8 cellular contexts compared by ENCODE assay signal in genomic region chr1:85464497-85465098, GRCh38. TPM values are rescaled to one million over a fixed set of nuclear protein-coding genes. Genes with fewer than 3 reads are reported as not detected.
DNase-seq lines count a peak whose midpoint lies in the region; ATAC-seq and TF ChIP-seq lines count a peak whose summit lies in the region.

No MANE protein-coding gene starts in this region.

- H3K4me1 ChIP-seq in PC-9 (replicated peaks; ENCODE audit: insufficient read depth) (peaks cover 41% of the 10 kb centered on the region), body of pancreas (peaks cover 49% of the 10 kb centered on the region), iPS DF 6.9 (ENCODE audit: control insufficient read depth, insufficient read depth, low read length) (peaks cover 2% of the 10 kb centered on the region; the same call in 1 of the 2 replicates)

- H3K4me2 ChIP-seq in PC-9: peak overlapping the region; percentile 94

- ATAC-seq in GM19324 (IDR thresholded peaks at IDR 0.05; ENCODE audit: low FRiP score, unreplicated experiment) (peak; percentile 72), HG03520 (IDR thresholded peaks at IDR 0.05; ENCODE audit: unreplicated experiment) (peak; percentile 53), body of pancreas (peak; percentile 66), GM18873 (IDR thresholded peaks at IDR 0.05; ENCODE audit: low FRiP score, unreplicated experiment) (no peak)

- no peaks in the 10 kb centered on the region for H3K36me3 ChIP-seq in PC-9 (ENCODE audit: low read depth)
- no peaks in the 10 kb centered on the region for H3K36me3 ChIP-seq in body of pancreas (replicated peaks in 1 of 2; ENCODE audit: insufficient read depth in 1 of 2, low read depth in 2 of 2)
- H3K36me3 ChIP-seq in iPS DF 6.9 (ENCODE audit: control insufficient read depth, insufficient read depth, low read length): no peaks in the 10 kb centered on the region

- peaks cover 3% of the 10 kb centered on the region; the same call in 1 of the 2 replicates for H3F3A ChIP-seq in PC-9 (ENCODE audit: insufficient read depth, low read depth)

- POLR2A ChIA-PET in PC-9 (lab: Charles Lee; ENCODE audit: unreplicated experiment): interaction anchor here (0.5 to 1.1 kb wide), 7 partner anchors 37 to 188 kb away, joined by 3 to 9 read pairs (median 4); partner anchors contain the start of gene BCL10

- DNase-seq in CD1c-positive myeloid dendritic cell (ENCODE audit: extremely low spot score): peak; percentile 42
- peak; percentile 48 to 61 for DNase-seq in PC-9
- DNase-seq in body of pancreas: peak; percentile 69 to 80 (median 74)
- DNase-seq in iPS DF 6.9 (ENCODE audit: low read depth, low spot score): no peak
- peak; percentile 28 for DNase-seq in renal cortical epithelial cell (ENCODE audit: low read depth)

- CTCF ChIA-PET in PC-9 (lab: Charles Lee): interaction anchor here (0.6 kb wide), 1 partner anchor 121 kb away, joined by 3 read pairs; no protein-coding TSS in a partner anchor

- H3K27ac ChIP-seq in PC-9 (peak overlapping the region; percentile 12; the same call in 1 of the 2 replicates), body of pancreas (peak overlapping the region; percentile 81 to 93 (median 89)), iPS DF 6.9 (ENCODE audit: low read length) (no peak overlapping the region)

- H4K20me1 ChIP-seq in PC-9 (ENCODE audit: insufficient read depth): no peaks in the 10 kb centered on the region

- BruUV-seq in PC-9 (replicated peaks; lab: Mats Ljungman, UMichigan): no TSS peak

- H3K79me2 ChIP-seq in PC-9 (ENCODE audit: low read depth): peaks cover 60% of the 10 kb centered on the region

- intact Hi-C loops in PC-9 (cut with micrococcal nuclease; ENCODE audit: unreplicated experiment): loop anchor here (1.0 kb wide), 2 partner anchors 116 to 120 kb away; partner anchors contain the start of gene CCN1
- intact Hi-C loops in body of pancreas (cut with DNase I): no loop called here

- TF ChIP-seq POLR2A in body of pancreas (IDR thresholded peaks at IDR 0.05): peak; percentile 59 to 65 (median 64)

- H3K27me3 ChIP-seq in PC-9 (ENCODE audit: insufficient read depth, low read depth) (no peaks in the 10 kb centered on the region), body of pancreas (no peaks in the 10 kb centered on the region), iPS DF 6.9 (ENCODE audit: control insufficient read depth, insufficient read depth, low read length) (peaks cover 3% of the 10 kb centered on the region; the same call in 1 of the 2 replicates)

- H3K4me3 ChIP-seq in PC-9 (peak overlapping the region; percentile 95), body of pancreas (peak overlapping the region; percentile 32 to 48), iPS DF 6.9 (ENCODE audit: low read length) (peak overlapping the region; percentile 85; the same call in 1 of the 2 replicates)

- TF ChIP-seq CTCF in PC-9 (conservative IDR thresholded peaks at IDR 0.05) (no peak), body of pancreas (IDR thresholded peaks at IDR 0.05) (peak in 1 of 7 experiments; percentile 4)

- peak overlapping the region; percentile 90 for H2AFZ ChIP-seq in PC-9

- H3K9me3 ChIP-seq in PC-9 (ENCODE audit: insufficient read depth, low read depth) (no peaks in the 10 kb centered on the region), body of pancreas (no peaks in the 10 kb centered on the region), iPS DF 6.9 (ENCODE audit: control insufficient read depth, insufficient read depth, low read length) (no peaks in the 10 kb centered on the region)

- no peaks in the 10 kb centered on the region for H3K9me2 ChIP-seq in PC-9 (ENCODE audit: insufficient read depth)

- 0% methylated on average over 3 to 67 of the region's 72 CpGs for WGBS in body of pancreas, 2 donors
- WGBS in iPS DF 6.9 (ENCODE audit: insufficient coverage, insufficient read length): no CpG with 5 or more reads among the region's 72 CpGs

RNA-seq across cellular contexts. Expression of gene DDAH1, which starts 0.4 kb away (rescaled TPM):
- total RNA-seq in PC-9 (2021): 29.6 and 31.9 TPM in 2 replicates
- total RNA-seq in body of pancreas: 10 to 100 TPM; 11.2 to 31.4 TPM
- total RNA-seq in renal cortical epithelial cell: 37.9 and 56.7 TPM in 2 replicates

Comparison
In these comparisons a context has a peak if more than half of its experiments do, and no peak if none do; other contexts are left out.
1. H3K4me3 ChIP-seq: peak in every context shown above with its lines; median percentile 95 in PC-9; 85 in iPS DF 6.9; 40 in body of pancreas.